28 cellular contexts compared by ENCODE assay signal in the genomic region with DNA sequence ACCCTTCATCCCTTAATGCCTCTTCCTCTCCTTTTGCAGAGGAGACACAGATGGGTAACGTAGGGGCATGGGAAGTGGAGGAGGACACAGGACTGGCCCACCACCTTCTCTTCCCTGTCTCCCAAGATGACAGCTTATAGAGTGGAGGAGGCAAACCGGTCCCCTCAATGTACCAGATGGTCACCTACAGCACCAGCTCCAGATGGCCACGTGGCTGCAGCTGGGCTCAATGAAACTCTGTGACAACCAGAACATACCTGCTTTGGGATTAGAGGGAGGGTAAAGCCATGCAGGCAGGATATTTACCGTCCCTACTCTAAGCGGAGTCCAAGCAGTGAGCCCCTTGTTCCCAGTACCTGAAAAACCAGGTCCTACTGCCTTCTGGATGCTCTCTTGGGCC.
"Had no signal": no experiment of that assay in that cellular context is flagged by ENCODE, and none has a peak within 500 bp of the region (broad histone marks: within the 10 kb centered on the region; RNA-seq: fewer than 3 reads in every experiment).

No MANE protein-coding gene starts in this region.

- H3K4me2 ChIP-seq: smooth muscle cell had no signal

- ATAC-seq: heart left ventricle; pancreas; psoas muscle; stimulated activated memory B cell treated with anti-CD40 and anti-IgM and Interleukin-4, amounts not matched to agents 10 μg/mL and 1 μg/mL and 100 μg/mL, for 72 hours; stimulated activated naive CD8-positive, alpha-beta T cell treated with anti-CD3 and anti-CD28 coated beads, Interleukin-15, amount 100 ng/mL, for 72 hours had no signal

- H3K9me3 ChIP-seq: ascending aorta, heart left ventricle, pancreas, psoas muscle, upper lobe of left lung, vagina had no signal

- H3K4me3 ChIP-seq: ascending aorta, cardiac muscle cell, coronary artery, heart left ventricle, pancreas, psoas muscle, smooth muscle cell, upper lobe of left lung, vagina had no signal

- H3K27me3 ChIP-seq: ascending aorta, cardiac muscle cell, upper lobe of left lung, vagina had no signal

- DNase-seq: activated CD4-positive, alpha-beta memory T cell treated with anti-CD3 and anti-CD28 coated beads for 36 hours; activated CD4-positive, alpha-beta T cell treated with anti-CD3 and anti-CD28 coated beads, Interleukin-2, amount 10 ng/mL, durations not matched to agents 24 days and 14 days; activated CD4-positive, CD25-positive, alpha-beta regulatory T cell treated with anti-CD3 and anti-CD28 coated beads, Interleukin-2, amount 50 U/mL, for 72 hours; activated CD8-positive, alpha-beta memory T cell treated with anti-CD3 and anti-CD28 coated beads, Interleukin-2, amount 50 U/mL, for 4 hours; activated gamma-delta T cell; activated naive CD4-positive, alpha-beta T cell treated with anti-CD3 and anti-CD28 coated beads, Interleukin-2, amount 10 ng/mL, durations not matched to agents 7 days and 5 days; activated naive CD8-positive, alpha-beta T cell treated with anti-CD3 and anti-CD28 coated beads, Interleukin-2, amount 10 ng/mL, durations not matched to agents 7 days and 5 days; activated T-cell treated with anti-CD3 and anti-CD28 coated beads, Interleukin-2, amount 50 U/mL, for 1 hour; cerebellar nuclear complex; heart left ventricle; naive B cell; nephron progenitor cell; nucleus accumbens; pancreas; stimulated activated CD4-positive, alpha-beta T cell treated with anti-CD3 and anti-CD28 coated beads, Interleukin-1b, Interleukin-23, amount 100 ng/mL, for 48 hours; stimulated activated CD4-positive, alpha-beta T cell treated with anti-CD3 and anti-CD28 coated beads, Interleukin-4, amount 100 ng/mL, for 4 hours; stimulated activated CD8-positive, alpha-beta memory T cell treated with anti-CD3 and anti-CD28 coated beads, Interleukin-4, amount 100 ng/mL, for 48 hours; stimulated activated naive CD8-positive, alpha-beta T cell treated with anti-CD3 and anti-CD28 coated beads, Interleukin-15, amount 100 ng/mL, for 72 hours; substantia nigra; T1000; upper lobe of left lung had no signal

- H3K36me3 ChIP-seq: ascending aorta, cardiac muscle cell, heart left ventricle, pancreas, upper lobe of left lung, vagina had no signal

- H3K4me1 ChIP-seq: ascending aorta, heart left ventricle, pancreas, psoas muscle, upper lobe of left lung, vagina had no signal

- H3K27ac ChIP-seq: ascending aorta, cardiac muscle cell, coronary artery, heart left ventricle, pancreas, psoas muscle, upper lobe of left lung, vagina had no signal
